5 cellular contexts compared by ENCODE assay signal in the genomic region with DNA sequence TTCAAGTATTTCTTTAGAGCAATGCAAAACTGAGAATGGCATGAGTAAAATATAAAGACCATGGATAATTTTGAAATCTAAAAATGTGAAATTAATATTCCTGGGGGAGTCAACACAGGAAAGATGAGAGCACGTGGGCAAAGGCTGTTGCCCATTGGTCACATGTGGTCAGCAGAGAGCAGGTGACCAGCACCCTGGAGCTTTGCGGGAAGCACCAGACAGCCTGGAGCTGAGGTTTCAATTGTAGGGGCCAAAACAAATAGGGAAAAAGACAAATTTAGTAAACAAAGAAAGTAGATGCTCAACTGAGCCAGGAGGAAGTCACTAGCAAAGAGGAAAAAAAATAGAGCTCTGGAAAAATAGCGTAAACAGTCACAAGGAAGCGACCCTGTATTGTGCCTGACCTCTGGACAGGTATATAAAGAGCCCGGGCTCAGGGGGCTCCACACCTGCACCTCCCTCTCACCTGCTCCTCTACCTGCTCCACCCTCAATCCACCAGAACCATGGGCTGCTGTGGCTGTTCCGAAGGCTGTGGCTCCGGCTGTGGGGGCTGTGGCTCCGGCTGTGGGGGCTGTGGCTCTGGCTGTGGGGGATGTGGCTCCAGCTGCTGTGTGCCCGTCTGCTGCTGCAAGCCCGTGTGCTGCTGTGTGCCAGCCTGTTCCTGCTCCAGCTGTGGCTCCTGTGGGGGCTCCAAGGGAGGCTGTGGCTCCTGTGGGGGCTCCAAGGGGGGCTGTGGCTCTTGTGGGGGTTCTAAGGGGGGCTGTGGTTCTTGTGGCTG. TPM values are rescaled to one million over a fixed set of nuclear protein-coding genes. Genes with fewer than 3 reads are reported as not detected.
"Had no signal": no experiment of that assay in that cellular context is flagged by ENCODE, and none has a peak within 500 bp of the region (broad histone marks: within the 10 kb centered on the region; RNA-seq: fewer than 3 reads in every experiment).

A gene with protein sequence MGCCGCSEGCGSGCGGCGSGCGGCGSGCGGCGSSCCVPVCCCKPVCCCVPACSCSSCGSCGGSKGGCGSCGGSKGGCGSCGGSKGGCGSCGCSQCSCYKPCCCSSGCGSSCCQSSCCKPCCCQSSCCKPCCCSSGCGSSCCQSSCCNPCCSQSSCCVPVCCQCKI (plus strand): TSS at position 472 of the 780 bp plus-strand sequence. CDS start 34 bp downstream, at position 506.

RNA-seq across cellular contexts. Expression of the gene that starts here (rescaled TPM):
- total RNA-seq: activated CD4-positive, alpha-beta memory T cell treated with anti-CD3 and anti-CD28 coated beads, Interleukin-2, amount 10 ng/mL, durations not matched to agents 7 days and 5 days; MCF 10A; Right ventricle myocardium superior; SJCRH30 had no signal
- polyA plus RNA-seq: aorta had no signal
